ENCODE assay signal across 19 cellular contexts in the genomic region with DNA sequence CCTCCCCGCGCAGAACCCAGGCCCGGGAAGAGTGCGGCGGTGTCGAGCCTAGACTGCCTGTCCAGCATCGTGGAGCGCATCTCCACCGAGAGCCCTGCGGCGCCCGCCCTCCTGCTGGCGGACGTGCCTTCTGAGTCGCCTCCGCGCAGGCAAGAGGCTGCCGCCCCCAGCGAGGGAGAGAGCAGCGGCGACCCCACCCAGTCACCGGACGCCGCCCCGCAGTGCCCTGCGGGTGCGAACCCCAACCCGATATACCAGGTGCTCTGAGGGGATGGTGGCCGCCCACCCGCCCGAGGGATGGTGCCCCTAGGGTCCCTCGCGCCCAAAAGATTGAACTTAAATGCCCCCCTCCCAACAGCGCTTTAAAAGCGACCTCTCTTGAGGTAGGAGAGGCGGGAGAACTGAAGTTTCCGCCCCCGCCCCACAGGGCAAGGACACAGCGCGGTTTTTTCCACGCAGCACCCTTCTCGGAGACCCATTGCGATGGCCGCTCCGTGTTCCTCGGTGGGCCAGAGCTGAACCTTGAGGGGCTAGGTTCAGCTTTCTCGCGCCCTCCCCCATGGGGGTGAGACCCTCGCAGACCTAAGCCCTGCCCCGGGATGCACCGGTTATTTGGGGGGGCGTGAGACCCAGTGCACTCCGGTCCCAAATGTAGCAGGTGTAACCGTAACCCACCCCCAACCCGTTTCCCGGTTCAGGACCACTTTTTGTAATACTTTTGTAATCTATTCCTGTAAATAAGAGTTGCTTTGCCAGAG. TPM values are rescaled to one million over a fixed set of nuclear protein-coding genes. Genes with fewer than 3 reads are reported as not detected.
A peak's percentile ranks its signal among the peaks of the same experiment; 100 is the strongest.
DNase-seq lines count a peak whose midpoint lies in the region; ATAC-seq and TF ChIP-seq lines count a peak whose summit lies in the region.
"Had no signal": no experiment of that assay in that cellular context is flagged by ENCODE, and none has a peak within 500 bp of the region (broad histone marks: within the 10 kb centered on the region; RNA-seq: fewer than 3 reads in every experiment).

No MANE protein-coding gene starts in this region.

- H3K27me3 ChIP-seq in ACC112 (ENCODE audit: insufficient read depth, low read length) (peaks cover 100% of the 10 kb centered on the region), H7 (ENCODE audit: control insufficient read depth, insufficient read depth, low read length) (peaks cover 86% of the 10 kb centered on the region)
- H3K27me3 ChIP-seq: vagina had no signal

- peak overlapping the region; percentile 22 for H3K4me3 Mint-ChIP-seq in nephron progenitor cell
- H3K4me3 Mint-ChIP-seq: activated CD4-positive, alpha-beta T cell treated with anti-CD3 and anti-CD28 coated beads for 36 hours; activated T-cell treated with anti-CD3 and anti-CD28 coated beads, Interleukin-2, amount 50 U/mL, for 4 hours; T-helper 1 cell treated with Interleukin-12 subunit alpha and Interleukin-12 subunit beta and Interleukin-4 antibody, amounts not matched to agents 30 μg/mL and 1 μg/mL, for 36 hours had no signal

- TF ChIP-seq POLR2A in GM18505 (IDR thresholded peaks at IDR 0.05; ENCODE audit: borderline replicate concordance, extremely low read depth, insufficient read depth, insufficient read length) = no peak

- H3K9me3 Mint-ChIP-seq in nephron progenitor cell = no peaks in the 10 kb centered on the region
- H3K9me3 Mint-ChIP-seq: activated T-cell treated with anti-CD3 and anti-CD28 coated beads, Interleukin-2, amount 50 U/mL, for 4 hours; T-helper 1 cell treated with Interleukin-12 subunit alpha and Interleukin-12 subunit beta and Interleukin-4 antibody, amounts not matched to agents 30 μg/mL and 1 μg/mL, for 36 hours had no signal

- H3K36me3 Mint-ChIP-seq in nephron progenitor cell (ENCODE audit: low read depth) = no peaks in the 10 kb centered on the region
- H3K36me3 Mint-ChIP-seq: CD14-positive monocyte had no signal

- H3K4me1 ChIP-seq in ACC112 (ENCODE audit: control insufficient read depth, insufficient read depth, low read length, unreplicated experiment) = no peaks in the 10 kb centered on the region
- H3K4me1 ChIP-seq: parathyroid adenoma had no signal

- H3K27me3 Mint-ChIP-seq in nephron progenitor cell (ENCODE audit: low read depth, poor library complexity) = no peaks in the 10 kb centered on the region

- TF ChIP-seq CTCF in astrocyte of the spinal cord (IDR thresholded peaks at IDR 0.05; ENCODE audit: low read depth, low read length) (no peak), nephron progenitor cell (IDR thresholded peaks at IDR 0.05) (no peak)

- in situ Hi-C loops in astrocyte of the spinal cord (cut with HindIII; ENCODE audit: low sequenced_read_pairs) = no loop called here

- 0 out of 2 replicates have a peak overlapping the region, but pooled peaks have one; percentile 15 for H3K4me3 ChIP-seq in ACC112 (ENCODE audit: low read depth, low read length)
- H3K4me3 ChIP-seq in H7 (ENCODE audit: insufficient read depth, low read depth, low read length) = no peak overlapping the region; the same call in 1 of the 2 replicates
- peak overlapping the region; percentile 28 for H3K4me3 ChIP-seq in astrocyte of the spinal cord (ENCODE audit: low read depth, low read length)

- DNase-seq in H7 = peak; percentile 73
- DNase-seq in astrocyte of the spinal cord (ENCODE audit: low read depth, low spot score) = no peak
- DNase-seq in nephron progenitor cell = peak; percentile 46
- DNase-seq in stimulated activated CD4-positive, alpha-beta T cell treated with anti-CD3 and anti-CD28 coated beads, Interleukin-15, amount 100 ng/mL, for 24 hours = no peak
- no peak for DNase-seq in HuH-7.5 (ENCODE audit: low spot score)
- DNase-seq in NCI-H526 treated with DMSO at 0.1 percent for 48 hours (lab: John Stamatoyannopoulos, UW) = no peak
- DNase-seq: activated CD4-positive, alpha-beta T cell treated with anti-CD3 and anti-CD28 coated beads for 36 hours; activated T-cell treated with anti-CD3 and anti-CD28 coated beads, Interleukin-2, amount 50 U/mL, for 4 hours; amygdala; GDM1; GOT3 had no signal

- H2AFZ ChIP-seq in ACC112 (ENCODE audit: low read length, unreplicated experiment) = no peak overlapping the region
- H2AFZ ChIP-seq: parathyroid adenoma had no signal

- no peak for ATAC-seq in GM18505 (IDR thresholded peaks at IDR 0.05; ENCODE audit: unreplicated experiment)
- ATAC-seq: activated CD4-positive, alpha-beta T cell treated with anti-CD3 and anti-CD28 coated beads for 36 hours; activated T-cell treated with anti-CD3 and anti-CD28 coated beads, Interleukin-2, amount 50 U/mL, for 4 hours had no signal

- H3K36me3 ChIP-seq in ACC112 (ENCODE audit: insufficient read depth, low read length) (no peaks in the 10 kb centered on the region), H7 (replicated peaks; ENCODE audit: control insufficient read depth, insufficient read depth, low read length) (no peaks in the 10 kb centered on the region)
- H3K36me3 ChIP-seq: vagina had no signal

- H3K4me1 Mint-ChIP-seq in nephron progenitor cell = peaks cover 5% of the 10 kb centered on the region
- H3K4me1 Mint-ChIP-seq: activated CD4-positive, alpha-beta T cell treated with anti-CD3 and anti-CD28 coated beads for 36 hours; CD14-positive monocyte had no signal

- no peaks in the 10 kb centered on the region for H3K79me2 ChIP-seq in ACC112 (ENCODE audit: control insufficient read depth, insufficient read depth, low read length, unreplicated experiment)
- H3K79me2 ChIP-seq: parathyroid adenoma had no signal

- H3K27ac ChIP-seq in ACC112 (ENCODE audit: low read depth, low read length) = no peak overlapping the region
- H3K27ac ChIP-seq: parathyroid adenoma, vagina had no signal

- H3K27ac Mint-ChIP-seq in nephron progenitor cell = no peak overlapping the region
- H3K27ac Mint-ChIP-seq: activated CD4-positive, alpha-beta T cell treated with anti-CD3 and anti-CD28 coated beads for 36 hours; CD14-positive monocyte; T-helper 1 cell treated with Interleukin-12 subunit alpha and Interleukin-12 subunit beta and Interleukin-4 antibody, amounts not matched to agents 30 μg/mL and 1 μg/mL, for 36 hours had no signal

RNA-seq across cellular contexts. Expression of a gene that starts 2.0 kb away (rescaled TPM):
- not detected in 2 replicates for total RNA-seq in H7 (2014; rRNA removed; shearing (Covaris generic))
- total RNA-seq: activated CD4-positive, alpha-beta T cell treated with anti-CD3 and anti-CD28 coated beads for 36 hours; activated T-cell treated with anti-CD3 and anti-CD28 coated beads, Interleukin-2, amount 50 U/mL, for 4 hours; dermis microvascular lymphatic vessel endothelial cell; fibroblast of lung; vagina had no signal

RNA-seq across cellular contexts. Expression of a gene that starts 13.2 kb away (rescaled TPM):
- not detected in 2 replicates for total RNA-seq in H7 (2014; rRNA removed; shearing (Covaris generic))
- total RNA-seq: activated CD4-positive, alpha-beta T cell treated with anti-CD3 and anti-CD28 coated beads for 36 hours; activated T-cell treated with anti-CD3 and anti-CD28 coated beads, Interleukin-2, amount 50 U/mL, for 4 hours; dermis microvascular lymphatic vessel endothelial cell had no signal

Comparison
In these comparisons a context has a peak if more than half of its experiments do, and no peak if none do; other contexts are left out.
1. DNase-seq: peak in H7 (single experiment) and nephron progenitor cell (single experiment); none in astrocyte of the spinal cord (single experiment), stimulated activated CD4-positive, alpha-beta T cell treated with anti-CD3 and anti-CD28 coated beads, Interleukin-15, amount 100 ng/mL, for 24 hours (single experiment), HuH-7.5 (single experiment) and NCI-H526 treated with DMSO at 0.1 percent for 48 hours (single experiment).